In genomic region chr2:156399950-156400703, GRCh38 we compare ENCODE assay signal across 1 cellular context.
A peak's percentile ranks its signal among the peaks of the same experiment; 100 is the strongest.
TF ChIP-seq lines count a peak whose summit lies in the region.

No MANE protein-coding gene starts in this region.

TF ChIP-seq in HepG2, 621 proteins besides CTCF, POLR2A, EP300 and RAD21 (continued from another document and continues in another):
- TF ChIP-seq ZZZ3 (CRISPR knock-in tag; IDR thresholded peaks at IDR 0.05; ENCODE audit: borderline replicate concordance) (peak; percentile 54; the same call in 1 of the 2 replicates), SIN3A (IDR thresholded peaks at IDR 0.05; ENCODE audit: borderline replicate concordance, low read depth, low read length) (no peak; the same call in 1 of the 2 replicates), PLRG1 (conservative IDR thresholded peaks at IDR 0.05) (no peak), TRIM22 (IDR thresholded peaks at IDR 0.05) (no peak), SIN3B (IDR thresholded peaks at IDR 0.05; ENCODE audit: low read length) (no peak), KLF9 (CRISPR knock-in tag; IDR thresholded peaks at IDR 0.05; ENCODE audit: low read depth) (no peak), JARID2 (CRISPR knock-in tag; IDR thresholded peaks at IDR 0.05; ENCODE audit: insufficient replicate concordance) (no peak), ZNF879 (CRISPR knock-in tag; IDR thresholded peaks at IDR 0.05) (no peak), GFI1 (CRISPR knock-in tag; IDR thresholded peaks at IDR 0.05; ENCODE audit: borderline replicate concordance) (no peak; the same call in 1 of the 2 replicates), ZFP62 (CRISPR knock-in tag; IDR thresholded peaks at IDR 0.05) (no peak), ZNF331 (CRISPR knock-in tag; IDR thresholded peaks at IDR 0.05) (0 out of 2 replicates have a peak, but pooled peaks have one; percentile 9), ZFP91 (CRISPR knock-in tag; IDR thresholded peaks at IDR 0.05; ENCODE audit: borderline replicate concordance) (peak; percentile 72; the same call in 1 of the 2 replicates), NCOA5 (CRISPR knock-in tag; IDR thresholded peaks at IDR 0.05) (no peak), JDP2 (CRISPR knock-in tag; IDR thresholded peaks at IDR 0.05; ENCODE audit: borderline replicate concordance) (no peak), GZF1 (CRISPR knock-in tag; IDR thresholded peaks at IDR 0.05) (no peak), ZMYM4 (CRISPR knock-in tag; IDR thresholded peaks at IDR 0.05) (no peak), ATF5 (CRISPR knock-in tag; IDR thresholded peaks at IDR 0.05; ENCODE audit: low read depth) (no peak), ZNF333 (CRISPR knock-in tag; IDR thresholded peaks at IDR 0.05; ENCODE audit: borderline replicate concordance) (peak; percentile 69; the same call in 1 of the 2 replicates), ARHGAP35 (CRISPR knock-in tag; IDR thresholded peaks at IDR 0.05; ENCODE audit: borderline replicate concordance) (no peak), ZNF724P (CRISPR knock-in tag; IDR thresholded peaks at IDR 0.05; ENCODE audit: borderline replicate concordance) (peak; percentile 73; the same call in 1 of the 2 replicates), HOMEZ (CRISPR knock-in tag; IDR thresholded peaks at IDR 0.05; ENCODE audit: low read depth) (no peak), NFYC (CRISPR knock-in tag; IDR thresholded peaks at IDR 0.05) (no peak), TIGD3 (CRISPR knock-in tag; IDR thresholded peaks at IDR 0.05; ENCODE audit: borderline replicate concordance) (no peak), SATB2 (CRISPR knock-in tag; IDR thresholded peaks at IDR 0.05) (peak; percentile 65; the same call in 1 of the 2 replicates), ZNF773 (CRISPR knock-in tag; IDR thresholded peaks at IDR 0.05; ENCODE audit: borderline replicate concordance) (peak; percentile 85; the same call in 1 of the 2 replicates), DBP (CRISPR knock-in tag; IDR thresholded peaks at IDR 0.05; ENCODE audit: not compliant biosample characterization) (no peak), SRF (IDR thresholded peaks at IDR 0.05; ENCODE audit: low read depth, low read length) (no peak), ZNF138 (CRISPR knock-in tag; IDR thresholded peaks at IDR 0.05; ENCODE audit: low read depth) (no peak), ARNT (IDR thresholded peaks at IDR 0.05) (no peak), ZNF121 (CRISPR knock-in tag; IDR thresholded peaks at IDR 0.05) (peak; percentile 7; the same call in 1 of the 2 replicates), E2F2 (CRISPR knock-in tag; IDR thresholded peaks at IDR 0.05; ENCODE audit: borderline replicate concordance) (no peak), ZBTB26 (CRISPR knock-in tag; IDR thresholded peaks at IDR 0.05; ENCODE audit: borderline replicate concordance) (no peak), ZNF781 (CRISPR knock-in tag; IDR thresholded peaks at IDR 0.05; ENCODE audit: borderline replicate concordance, not compliant biosample characterization) (no peak), HOXA5 (CRISPR knock-in tag; IDR thresholded peaks at IDR 0.05) (no peak), TFDP1 (CRISPR knock-in tag; IDR thresholded peaks at IDR 0.05; ENCODE audit: borderline replicate concordance) (peak; percentile 57), CBFB (CRISPR knock-in tag; IDR thresholded peaks at IDR 0.05) (peak; percentile 20), CBX2 (IDR thresholded peaks at IDR 0.05; ENCODE audit: low read depth, low read length) (no peak), CBX2 (CRISPR knock-in tag; IDR thresholded peaks at IDR 0.05; ENCODE audit: low read depth) (peak; percentile 80; the same call in 1 of the 2 replicates), TRAFD1 (CRISPR knock-in tag; IDR thresholded peaks at IDR 0.05; ENCODE audit: borderline replicate concordance) (no peak), ZNF703 (CRISPR knock-in tag; IDR thresholded peaks at IDR 0.05; ENCODE audit: borderline replicate concordance) (0 out of 2 replicates have a peak, but pooled peaks have one; percentile 49), ZNF570 (CRISPR knock-in tag; IDR thresholded peaks at IDR 0.05; ENCODE audit: borderline replicate concordance) (no peak), ZNF567 (CRISPR knock-in tag; IDR thresholded peaks at IDR 0.05; ENCODE audit: borderline replicate concordance) (no peak), CREB1 (IDR thresholded peaks at IDR 0.05) (no peak), CREB1 (CRISPR knock-in tag; IDR thresholded peaks at IDR 0.05) (no peak), ZBTB14 (CRISPR knock-in tag; IDR thresholded peaks at IDR 0.05) (0 out of 2 replicates have a peak, but pooled peaks have one; percentile 21), HNF4A (CRISPR knock-in tag; IDR thresholded peaks at IDR 0.05) (no peak), ZNF251 (CRISPR knock-in tag; IDR thresholded peaks at IDR 0.05) (no peak), FOXK2 (IDR thresholded peaks at IDR 0.05) (no peak), ZNF674 (CRISPR knock-in tag; IDR thresholded peaks at IDR 0.05; ENCODE audit: low read depth) (no peak), LCORL (IDR thresholded peaks at IDR 0.05) (no peak), LCORL (CRISPR knock-in tag; IDR thresholded peaks at IDR 0.05) (no peak), ZFYVE20 (CRISPR knock-in tag; IDR thresholded peaks at IDR 0.05; ENCODE audit: borderline replicate concordance, low read depth) (no peak), CREB3 (CRISPR knock-in tag; IDR thresholded peaks at IDR 0.05) (peak; percentile 73; the same call in 1 of the 2 replicates), ATRX (CRISPR knock-in tag; IDR thresholded peaks at IDR 0.05; ENCODE audit: borderline replicate concordance) (no peak), MEIS2 (CRISPR knock-in tag; IDR thresholded peaks at IDR 0.05) (no peak; the same call in 1 of the 2 replicates), FOXA1 (IDR thresholded peaks at IDR 0.05) (no peak), FOXA1 (CRISPR knock-in tag; IDR thresholded peaks at IDR 0.05) (no peak)
